Comparison of ENCODE assay signal across 8 cellular contexts in the genomic region with DNA sequence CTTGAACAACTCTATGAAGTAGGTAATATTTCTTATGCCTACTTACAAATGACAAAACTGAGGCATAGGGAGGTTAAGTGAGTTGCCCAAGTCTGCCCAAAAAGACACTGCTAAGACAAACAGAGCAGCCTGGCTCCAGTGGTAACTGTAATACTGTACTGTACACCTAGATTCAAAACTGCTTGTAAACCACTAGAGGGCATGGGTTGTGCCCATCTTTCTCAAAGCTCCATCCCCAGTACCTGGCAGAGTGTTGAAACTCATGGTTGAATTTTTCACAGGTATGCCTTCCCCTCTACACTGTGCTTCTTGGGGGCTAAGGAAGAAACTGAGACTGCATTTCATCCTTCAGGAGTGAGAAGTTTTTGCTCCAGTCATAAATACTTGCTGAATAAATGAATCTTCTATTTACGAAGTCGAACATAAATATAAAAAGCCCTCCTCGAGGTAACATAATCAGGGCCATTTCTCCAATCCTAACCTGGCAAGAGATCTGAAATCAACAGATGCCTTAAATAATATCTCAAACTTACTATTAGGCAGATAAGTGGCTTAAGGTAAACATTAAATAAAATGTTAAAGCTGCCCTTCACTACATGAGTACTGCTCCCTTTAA. TPM values are rescaled to one million over a fixed set of nuclear protein-coding genes. Genes with fewer than 3 reads are reported as not detected.
DNase-seq lines count a peak whose midpoint lies in the region; ATAC-seq and TF ChIP-seq lines count a peak whose summit lies in the region.

No MANE protein-coding gene starts in this region.

- H3K4me3 Mint-ChIP-seq in stimulated activated naive CD8-positive, alpha-beta T cell treated with anti-CD3 and anti-CD28 coated beads, Interleukin-15, amount 100 ng/mL, for 72 hours = peak overlapping the region; percentile 15 to 29

- peak overlapping the region; percentile 82 for H3K4me3 ChIP-seq in HFF-Myc (replicated peaks; ENCODE audit: low read depth, low read length)
- peak overlapping the region; percentile 95 for H3K4me3 ChIP-seq in coronary artery
- H3K4me3 ChIP-seq in right lobe of liver = no peak overlapping the region

- DNase-seq in EL = peak; percentile 46
- DNase-seq in HFF-Myc (ENCODE audit: extremely low read depth, low read depth) = no peak
- DNase-seq in NCI-H1694 treated with DMSO at 0.1 percent for 48 hours (lab: John Stamatoyannopoulos, UW) = peak; percentile 28
- peak; percentile 7 for DNase-seq in T-helper 9 cell
- no peak for DNase-seq in coronary artery (ENCODE audit: low spot score)
- DNase-seq in right lobe of liver = no peak
- DNase-seq in stimulated activated naive CD8-positive, alpha-beta T cell treated with anti-CD3 and anti-CD28 coated beads, Interleukin-15, amount 100 ng/mL, for 72 hours = peak; percentile 15 to 23
- DNase-seq in NCI-H187 treated with DMSO at 0.1 percent for 48 hours (lab: John Stamatoyannopoulos, UW) = no peak

- no peaks in the 10 kb centered on the region for H3K27me3 ChIP-seq in right lobe of liver

- WGBS in right lobe of liver (ENCODE audit: insufficient coverage, low coverage, low lambda C conversion rate, missing lambda C conversion rate) = 73% methylated on average over 3 of the region's 3 CpGs

- H3K4me1 ChIP-seq in right lobe of liver = peaks cover 0 to 30% (median 9%) of the 10 kb centered on the region in 4 donors

- TF ChIP-seq CTCF in HFF-Myc (IDR thresholded peaks at IDR 0.05; ENCODE audit: low read depth, low read length, missing control alignments) = peak; percentile 68
- peak; percentile 33 for TF ChIP-seq CTCF in coronary artery (IDR thresholded peaks at IDR 0.05)
- TF ChIP-seq CTCF in right lobe of liver (IDR thresholded peaks at IDR 0.05) = peak; percentile 63 to 67 (median 65)

- H3K36me3 ChIP-seq in right lobe of liver = no peaks in the 10 kb centered on the region

- peak overlapping the region in 1 of 2 donors; percentile 5 for H3K27ac ChIP-seq in coronary artery
- no peak overlapping the region for H3K27ac ChIP-seq in right lobe of liver

- no peak for TF ChIP-seq POLR2A in right lobe of liver (IDR thresholded peaks at IDR 0.05)

- ATAC-seq in right lobe of liver = peak; percentile 61 to 74 (median 67)
- peak; percentile 66 for ATAC-seq in stimulated activated naive CD8-positive, alpha-beta T cell treated with anti-CD3 and anti-CD28 coated beads, Interleukin-15, amount 100 ng/mL, for 72 hours

- no peak overlapping the region for H3K27ac Mint-ChIP-seq in stimulated activated naive CD8-positive, alpha-beta T cell treated with anti-CD3 and anti-CD28 coated beads, Interleukin-15, amount 100 ng/mL, for 72 hours

- peaks cover 49% of the 10 kb centered on the region for H3K4me1 Mint-ChIP-seq in stimulated activated naive CD8-positive, alpha-beta T cell treated with anti-CD3 and anti-CD28 coated beads, Interleukin-15, amount 100 ng/mL, for 72 hours

- no peaks in the 10 kb centered on the region for H3K9me3 ChIP-seq in right lobe of liver

- intact Hi-C loops in right lobe of liver (cut with DNase I) = no loop called here

- H3K27me3 Mint-ChIP-seq in stimulated activated naive CD8-positive, alpha-beta T cell treated with anti-CD3 and anti-CD28 coated beads, Interleukin-15, amount 100 ng/mL, for 72 hours = no peaks in the 10 kb centered on the region

- no peaks in the 10 kb centered on the region for H3K9me3 Mint-ChIP-seq in stimulated activated naive CD8-positive, alpha-beta T cell treated with anti-CD3 and anti-CD28 coated beads, Interleukin-15, amount 100 ng/mL, for 72 hours

RNA-seq across cellular contexts. Expression of gene PPP4R1, which starts 2.0 kb away (rescaled TPM):
- total RNA-seq in right lobe of liver = 10 to 100 TPM; 15.0 to 36.5 (median 30.1) TPM

Comparison
In these comparisons a context has a peak if more than half of its experiments do, and no peak if none do; other contexts are left out.
1. DNase-seq: peak in EL (single experiment), NCI-H1694 treated with DMSO at 0.1 percent for 48 hours (single experiment), T-helper 9 cell (single experiment) and stimulated activated naive CD8-positive, alpha-beta T cell treated with anti-CD3 and anti-CD28 coated beads, Interleukin-15, amount 100 ng/mL, for 72 hours (2 of 2); none in HFF-Myc (single experiment), coronary artery (single experiment), right lobe of liver (0 of 3) and NCI-H187 treated with DMSO at 0.1 percent for 48 hours (single experiment).
2. H3K4me3 ChIP-seq: peak in HFF-Myc (single experiment) and coronary artery (single experiment); none in right lobe of liver (0 of 3).
3. Peak in every context shown above with its lines, with median percentiles within 50 percentile points of each other: CTCF ChIP-seq.